8 cellular contexts compared by ENCODE assay signal in genomic region chr19:1064661-1065605, GRCh38. TPM values are rescaled to one million over a fixed set of nuclear protein-coding genes. Genes with fewer than 3 reads are reported as not detected.
DNase-seq lines count a peak whose midpoint lies in the region; ATAC-seq and TF ChIP-seq lines count a peak whose summit lies in the region.

No MANE protein-coding gene starts in this region.

- peaks cover 17% of the 10 kb centered on the region for H3K4me1 Mint-ChIP-seq in WTC11
- peaks cover 45% of the 10 kb centered on the region for H3K4me1 Mint-ChIP-seq in central memory CD8-positive, alpha-beta T cell

- CTCF ChIA-PET in WTC11 (lab: Charles Lee) = interaction anchor here (0.6 to 7.5 kb wide), 30 partner anchors 9 to 204 kb away, joined by 3 to 109 read pairs (median 6); partner anchors contain the start of genes ABCA7, ATP5F1D, CIRBP and CNN2

- no peaks in the 10 kb centered on the region for H3K36me3 Mint-ChIP-seq in WTC11
- peaks cover 39% of the 10 kb centered on the region for H3K36me3 Mint-ChIP-seq in central memory CD8-positive, alpha-beta T cell (ENCODE audit: insufficient read depth)

- ATAC-seq in WTC11 (peak; percentile 61), HG02840 (IDR thresholded peaks at IDR 0.05; ENCODE audit: low FRiP score, unreplicated experiment) (no peak), HG03521 (IDR thresholded peaks at IDR 0.05; ENCODE audit: unreplicated experiment) (no peak)
- no peak for ATAC-seq in central memory CD8-positive, alpha-beta T cell (replicated peaks; ENCODE audit: extremely low read depth, poor library complexity, severe bottlenecking)

- H3K4me3 Mint-ChIP-seq in WTC11 = peak overlapping the region; percentile 65
- H3K4me3 Mint-ChIP-seq in central memory CD8-positive, alpha-beta T cell = peak overlapping the region; percentile 87

- peak; percentile 55 for TF ChIP-seq CTCF in WTC11 (IDR thresholded peaks at IDR 0.05)

- DNase-seq in ELR (ENCODE audit: low read depth) = peak; percentile 75
- DNase-seq in KG1 (lab: John Stamatoyannopoulos, UW) = peak; percentile 19
- peak; percentile 80 for DNase-seq in WTC11 (ENCODE audit: low spot score)
- no peak for DNase-seq in central memory CD8-positive, alpha-beta T cell (ENCODE audit: low spot score in 2 of 2)
- DNase-seq in kidney tubule cell (ENCODE audit: low spot score) = peak; percentile 71
- peak; percentile 45 to 56 for DNase-seq in stimulated activated CD8-positive, alpha-beta memory T cell treated with anti-CD3 and anti-CD28 coated beads, Interleukin-15, amount 100 ng/mL, for 4 hours (ENCODE audit: low read depth in 2 of 2)

- H3K27ac Mint-ChIP-seq in WTC11 = no peak overlapping the region; the same call in 1 of the 2 replicates
- H3K27ac Mint-ChIP-seq in central memory CD8-positive, alpha-beta T cell (ENCODE audit: low read depth) = peak overlapping the region; percentile 91

- H3K9me3 Mint-ChIP-seq in WTC11 = no peaks in the 10 kb centered on the region
- no peaks in the 10 kb centered on the region for H3K9me3 Mint-ChIP-seq in central memory CD8-positive, alpha-beta T cell

- POLR2A ChIA-PET in WTC11 (lab: Charles Lee) = interaction anchor here (0.5 to 2.1 kb wide), 12 partner anchors 11 to 275 kb away, joined by 3 to 9 read pairs (median 4); partner anchors contain the start of genes ABCA7, CIRBP and CNN2

- H3K27me3 Mint-ChIP-seq in WTC11 (ENCODE audit: low read depth) = peaks cover 26% of the 10 kb centered on the region
- no peaks in the 10 kb centered on the region for H3K27me3 Mint-ChIP-seq in central memory CD8-positive, alpha-beta T cell

TF ChIP-seq in WTC11, 78 proteins besides CTCF, POLR2A, EP300 and RAD21 (continues in another document):
- TF ChIP-seq AR (CRISPR knock-in tag; IDR thresholded peaks at IDR 0.05) = no peak
- TF ChIP-seq SOX15 (CRISPR knock-in tag; IDR thresholded peaks at IDR 0.05) = no peak
- TF ChIP-seq FOXJ3 (CRISPR knock-in tag; IDR thresholded peaks at IDR 0.05; ENCODE audit: borderline replicate concordance) = no peak
- TF ChIP-seq GTF2I (CRISPR knock-in tag; conservative IDR thresholded peaks at IDR 0.05) = no peak
- TF ChIP-seq ZMAT4 (CRISPR knock-in tag; IDR thresholded peaks at IDR 0.05) = no peak
- peak; percentile 62; the same call in 1 of the 2 replicates for TF ChIP-seq ZNF281 (CRISPR knock-in tag; IDR thresholded peaks at IDR 0.05)
- TF ChIP-seq STAT6 (CRISPR knock-in tag; conservative IDR thresholded peaks at IDR 0.05; ENCODE audit: low read depth) = peak; percentile 31; the same call in 1 of the 2 replicates
- TF ChIP-seq ZNF532 (CRISPR knock-in tag; IDR thresholded peaks at IDR 0.05; ENCODE audit: borderline replicate concordance) = no peak
- TF ChIP-seq MYBL2 (CRISPR knock-in tag; IDR thresholded peaks at IDR 0.05) = no peak; the same call in 1 of the 2 replicates

RNA-seq across cellular contexts. Expression of gene ARHGAP45, which starts 2.0 kb away (rescaled TPM):
- 40.9 to 46.4 TPM (median 44.1 TPM) in 3 replicates for total RNA-seq in WTC11 (2021)

RNA-seq across cellular contexts. Expression of gene ABCA7, which starts 25.0 kb away (rescaled TPM):
- 40.3 to 45.0 TPM (median 41.3 TPM) in 3 replicates for total RNA-seq in WTC11 (2021)

RNA-seq across cellular contexts. Expression of gene POLR2E, which starts 30.2 kb away (rescaled TPM):
- 275 to 291 TPM (median 287 TPM) in 3 replicates for total RNA-seq in WTC11 (2021)

RNA-seq across cellular contexts. Expression of gene CNN2, which starts 38.5 kb away (rescaled TPM):
- 387 to 391 TPM (median 390 TPM) in 3 replicates for total RNA-seq in WTC11 (2021)

RNA-seq across cellular contexts. Expression of gene GPX4, which starts 38.9 kb away (rescaled TPM):
- total RNA-seq in WTC11 (2021) = 363 to 377 TPM (median 368 TPM) in 3 replicates

Comparison
In these comparisons a context has a peak if more than half of its experiments do, and no peak if none do; other contexts are left out.
1. DNase-seq: peak in ELR (single experiment), KG1 (single experiment), WTC11 (single experiment), kidney tubule cell (single experiment) and stimulated activated CD8-positive, alpha-beta memory T cell treated with anti-CD3 and anti-CD28 coated beads, Interleukin-15, amount 100 ng/mL, for 4 hours (2 of 2); none in central memory CD8-positive, alpha-beta T cell (0 of 2).